In the genomic region with DNA sequence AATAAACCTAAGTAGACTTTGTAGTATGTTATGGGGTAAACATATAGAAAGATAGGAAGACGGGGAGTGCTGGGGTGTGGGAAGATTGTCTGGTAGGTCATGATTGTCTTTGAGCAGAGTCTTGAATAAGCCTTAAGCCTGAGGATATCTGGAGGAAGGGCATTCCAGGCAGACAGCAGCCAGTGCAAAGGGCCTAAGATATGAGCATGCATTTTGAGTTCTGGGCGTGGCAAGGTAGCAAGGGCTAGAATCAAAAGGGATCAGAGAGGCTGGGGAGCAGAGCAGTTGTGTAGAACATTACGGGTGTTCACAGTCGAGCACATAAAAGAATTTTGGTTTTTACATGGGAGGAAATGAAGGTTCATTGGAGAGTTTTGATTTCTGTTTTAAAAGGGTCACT, we compare ENCODE assay signal across 21 cellular contexts. TPM values are rescaled to one million over a fixed set of nuclear protein-coding genes. Genes with fewer than 3 reads are reported as not detected.
DNase-seq lines count a peak whose midpoint lies in the region; ATAC-seq, FAIRE-seq and TF ChIP-seq lines count a peak whose summit lies in the region.
"Had no signal": no experiment of that assay in that cellular context is flagged by ENCODE, and none has a peak within 500 bp of the region (broad histone marks: within the 10 kb centered on the region; RNA-seq: fewer than 3 reads in every experiment).

No MANE protein-coding gene starts in this region.

- H2AFZ ChIP-seq in OCI-LY7 (ENCODE audit: low read length), result no peak overlapping the region
- H2AFZ ChIP-seq: GM23248 had no signal

- TSS peak; percentile 14 for BruUV-seq in OCI-LY7 (replicated peaks; lab: Mats Ljungman, UMichigan)

- H3K79me2 ChIP-seq in OCI-LY7 (ENCODE audit: insufficient read depth, low read depth, low read length), result peaks cover 11% of the 10 kb centered on the region; the same call in 1 of the 2 replicates

- intact Hi-C loops in CD4-positive, alpha-beta T cell (cut with DNase I, micrococcal nuclease), result no loop called here
- intact Hi-C loops in OCI-LY7 (cut with micrococcal nuclease; ENCODE audit: unreplicated experiment), result no loop called here

- H3K27ac ChIP-seq in CD4-positive, alpha-beta T cell (ENCODE audit: low read depth, low read length), result no peak overlapping the region
- H3K27ac ChIP-seq in OCI-LY7 (ENCODE audit: low read depth, low read length, poor library complexity, severe bottlenecking), result no peak overlapping the region
- H3K27ac ChIP-seq in small intestine (ENCODE audit: low read depth in 1 of 2, low read length in 1 of 2), result no peak overlapping the region
- H3K27ac ChIP-seq: GM23248, Peyer's patch had no signal

- no peaks in the 10 kb centered on the region for H3K27me3 Mint-ChIP-seq in CD4-positive, alpha-beta T cell

- H3K4me2 ChIP-seq in OCI-LY7 (ENCODE audit: low read length), result no peak overlapping the region

- WGBS in small intestine, 3 donors, result 77 to 82% (median 78%) methylated on average over 4 of the region's 4 CpGs

- H3K9me3 ChIP-seq in CD4-positive, alpha-beta T cell (ENCODE audit: control insufficient read depth, low read length), result no peaks in the 10 kb centered on the region
- H3K9me3 ChIP-seq in OCI-LY7 (ENCODE audit: low read length), result no peaks in the 10 kb centered on the region
- no peaks in the 10 kb centered on the region for H3K9me3 ChIP-seq in small intestine (ENCODE audit: control insufficient read depth, low read depth)
- H3K9me3 ChIP-seq: HAP-1, Peyer's patch had no signal

- peaks cover 18% of the 10 kb centered on the region; the same call in 1 of the 2 replicates for H3K36me3 ChIP-seq in OCI-LY7 (ENCODE audit: insufficient read depth, low read length)
- no peaks in the 10 kb centered on the region for H3K36me3 ChIP-seq in small intestine (ENCODE audit: control insufficient read depth in 2 of 2, insufficient read depth in 2 of 2, low read length in 2 of 2)
- H3K36me3 ChIP-seq: HAP-1, Peyer's patch had no signal

- H3K9me3 Mint-ChIP-seq in CD4-positive, alpha-beta T cell, result no peaks in the 10 kb centered on the region
- H3K9me3 Mint-ChIP-seq: CD14-positive monocyte had no signal

- FAIRE-seq in small intestine (lab: Jason Lieb, UNC), result no peak
- FAIRE-seq: A204.1 had no signal

- H3K4me1 ChIP-seq in OCI-LY7 (ENCODE audit: insufficient read depth, low read length, poor library complexity, severe bottlenecking) (no peaks in the 10 kb centered on the region), small intestine (ENCODE audit: control insufficient read depth in 2 of 2, insufficient read depth in 1 of 2, low read depth in 1 of 2, low read length in 1 of 2) (no peaks in the 10 kb centered on the region)
- H3K4me1 ChIP-seq: HAP-1, Peyer's patch had no signal

- peaks cover 4% of the 10 kb centered on the region for H3K36me3 Mint-ChIP-seq in CD4-positive, alpha-beta T cell (ENCODE audit: low read depth)

- no peaks in the 10 kb centered on the region for H3K27me3 ChIP-seq in CD4-positive, alpha-beta T cell (ENCODE audit: control insufficient read depth, insufficient read depth, low read length)
- H3K27me3 ChIP-seq in small intestine (ENCODE audit: control insufficient read depth in 2 of 2, insufficient read depth in 2 of 2, low read length in 2 of 2), result no peaks in the 10 kb centered on the region
- H3K27me3 ChIP-seq: Peyer's patch had no signal

- POLR2A ChIA-PET in CD4-positive, alpha-beta T cell (lab: Charles Lee), result interaction anchor here (0.8 to 1.6 kb wide), 2 partner anchors 13 to 25 kb away, joined by 3 to 6 read pairs; no protein-coding TSS in a partner anchor
- POLR2A ChIA-PET in OCI-LY7 (lab: Charles Lee), result interaction anchor here (0.7 kb wide), 1 partner anchor 64 kb away, joined by 8 read pairs; no protein-coding TSS in a partner anchor

- no peak overlapping the region for H3K4me3 Mint-ChIP-seq in CD4-positive, alpha-beta T cell
- H3K4me3 Mint-ChIP-seq: CD14-positive monocyte had no signal

- no peaks in the 10 kb centered on the region for H3K9me2 ChIP-seq in OCI-LY7 (ENCODE audit: insufficient read depth, low read length)

- peaks cover 28% of the 10 kb centered on the region for H3K4me1 Mint-ChIP-seq in CD4-positive, alpha-beta T cell (ENCODE audit: low read depth)

- no peaks in the 10 kb centered on the region for H4K20me1 ChIP-seq in OCI-LY7 (ENCODE audit: insufficient read depth, low read length)

- TF ChIP-seq POLR2A in erythroblast (IDR thresholded peaks at IDR 0.05; ENCODE audit: low read length), result no peak

- TF ChIP-seq CTCF in CD4-positive, alpha-beta T cell (IDR thresholded peaks at IDR 0.05), result no peak
- TF ChIP-seq CTCF in OCI-LY7 (conservative IDR thresholded peaks at IDR 0.05; ENCODE audit: low read length), result no peak

- H3K4me3 ChIP-seq in OCI-LY7 (ENCODE audit: low read depth, low read length, poor library complexity, severe bottlenecking) (no peak overlapping the region), small intestine (ENCODE audit: low read depth in 1 of 2, low read length in 2 of 2) (no peak overlapping the region)
- H3K4me3 ChIP-seq: GM23248, HAP-1, Peyer's patch had no signal

- CTCF ChIA-PET in CD4-positive, alpha-beta T cell (lab: Charles Lee), result no interaction called here
- CTCF ChIA-PET in OCI-LY7 (lab: Charles Lee; ENCODE audit: unreplicated experiment), result no interaction called here

- DNase-seq in CD4-positive, alpha-beta T cell, result no peak
- DNase-seq in OCI-LY7 (ENCODE audit: low spot score) (no peak), erythroblast (lab: John Stamatoyannopoulos, UW) (peak; percentile 19 to 22), small intestine (peak; percentile 65), NCI-H510A treated with DMSO at 0.1 percent for 48 hours (lab: John Stamatoyannopoulos, UW) (no peak), DMS79 treated with DMSO at 0.1 percent for 48 hours (lab: John Stamatoyannopoulos, UW) (no peak)
- no peak for DNase-seq in activated effector memory CD4-positive, alpha-beta T cell treated with Interleukin-2 at 50 U/mL for 16 hours
- DNase-seq: GF-D8, GM23248, KBM-7, MM.1S, NCI-H1048, NCI-H1417 treated with DMSO at 0.1 percent for 48 hours, NCI-H187, NCI-H446, NCI-H526 treated with DMSO at 0.1 percent for 48 hours, Peyer's patch had no signal

- ATAC-seq in CD4-positive, alpha-beta T cell (ENCODE audit: poor library complexity), result no peak
- ATAC-seq: SK-N-SH treated with all-trans-retinoic acid at 6 μM for 48 hours had no signal

- H3K27ac Mint-ChIP-seq in CD4-positive, alpha-beta T cell, result peak overlapping the region; percentile 9

RNA-seq across cellular contexts. Expression of a gene that starts 14.3 kb away (rescaled TPM):
- 10 to 100 TPM; 15.0 to 15.8 TPM for total RNA-seq in CD4-positive, alpha-beta T cell
- total RNA-seq in OCI-LY7 (2014; rRNA removed; shearing (Covaris generic)), result 8.0 and 10.3 TPM in 2 replicates
- total RNA-seq in OCI-LY7 (2022), result 25.7 and 27.8 TPM in 2 replicates
- polyA plus RNA-seq in small intestine, result 1 to 10 TPM; 3.2 to 5.1 (median 4.2) TPM

RNA-seq across cellular contexts. Expression of a gene that starts 50.3 kb away (rescaled TPM):
- total RNA-seq in CD4-positive, alpha-beta T cell, result 10 to 100 TPM; 67.3 to 68.3 TPM
- 118 and 136 TPM in 2 replicates for total RNA-seq in OCI-LY7 (2014; rRNA removed; shearing (Covaris generic))
- total RNA-seq in OCI-LY7 (2022), result 69.2 and 78.0 TPM in 2 replicates
- 10 to 100 TPM; 23.8 to 30.0 (median 25.7) TPM for polyA plus RNA-seq in small intestine

Comparison
In these comparisons a context has a peak if more than half of its experiments do, and no peak if none do; other contexts are left out.
1. DNase-seq: peak in erythroblast (2 of 2) and small intestine (single experiment); none in CD4-positive, alpha-beta T cell (0 of 10), OCI-LY7 (single experiment), activated effector memory CD4-positive, alpha-beta T cell treated with Interleukin-2 at 50 U/mL for 16 hours (single experiment), NCI-H510A treated with DMSO at 0.1 percent for 48 hours (single experiment) and DMS79 treated with DMSO at 0.1 percent for 48 hours (single experiment).